1 cellular context compared by ENCODE assay signal in the genomic region with DNA sequence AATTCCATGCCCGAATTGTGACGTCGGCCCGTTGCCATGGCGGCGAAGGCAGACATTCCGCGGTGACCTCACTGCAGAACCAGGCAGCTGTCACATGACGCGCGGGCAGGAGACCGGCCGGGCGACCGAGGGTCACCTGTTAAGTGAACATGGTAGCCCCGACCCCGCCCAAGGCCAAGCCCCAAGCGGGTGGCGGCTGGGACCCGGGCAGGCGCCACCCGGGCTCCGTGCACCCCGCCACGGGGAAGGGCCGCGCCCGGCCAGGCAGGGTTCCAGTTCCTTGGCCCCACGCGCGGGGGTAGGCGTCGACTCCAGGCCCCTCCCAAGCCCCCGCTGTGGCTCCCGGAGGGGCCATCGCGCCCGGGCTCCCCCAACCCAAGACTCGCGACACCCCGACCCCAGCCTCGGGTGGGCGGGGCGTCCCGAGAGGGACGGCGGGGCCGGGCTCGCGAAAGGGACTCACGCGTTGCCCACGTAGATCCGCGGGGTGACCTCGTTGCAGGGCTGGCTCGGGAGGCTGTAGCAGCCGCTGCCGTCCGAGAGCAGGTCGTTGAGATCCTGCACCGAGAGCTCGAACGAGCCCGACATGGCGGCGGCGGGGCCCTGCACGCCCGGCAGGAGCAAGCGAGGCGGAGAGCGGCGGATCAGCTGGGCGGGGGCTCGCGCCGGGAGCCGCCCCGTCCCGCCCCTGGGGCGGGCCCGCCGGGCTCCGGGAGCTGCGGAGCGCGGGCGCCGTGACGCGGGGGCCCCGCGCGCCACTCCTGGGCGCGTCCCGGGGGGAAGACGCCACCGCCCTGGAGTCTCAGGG.
TF ChIP-seq lines count a peak whose summit lies in the region.

DUSP3 (minus strand) TSS at position 641 of the 808 bp plus-strand sequence; CDS start at position 588, 53 bp downstream.

TF ChIP-seq in HepG2, 621 proteins besides CTCF, POLR2A, EP300 and RAD21 (continued from another document and continues in another):
- TF ChIP-seq, protein P1, sequence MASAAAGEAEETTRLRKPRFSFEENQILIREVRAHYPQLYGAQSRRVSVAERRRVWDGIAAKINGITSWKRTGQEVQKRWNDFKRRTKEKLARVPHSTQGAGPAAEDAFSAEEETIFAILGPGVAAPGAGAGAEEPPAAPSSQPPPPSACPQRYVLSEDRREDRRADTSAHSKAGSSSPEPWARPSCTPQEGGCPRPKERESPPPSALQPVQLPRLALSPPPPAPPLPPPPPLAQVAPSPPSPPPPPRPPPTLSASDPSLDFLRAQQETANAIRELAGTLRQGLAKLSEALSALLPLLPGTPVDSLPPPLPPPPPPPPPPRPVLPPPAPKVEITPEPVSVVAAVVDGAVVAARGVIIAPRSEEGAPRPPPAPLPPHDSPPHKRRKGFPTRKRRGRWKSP (CRISPR knock-in tag; IDR thresholded peaks at IDR 0.05), result 0 out of 2 replicates have a peak, but pooled peaks have one; percentile 67
- TF ChIP-seq, protein P2, sequence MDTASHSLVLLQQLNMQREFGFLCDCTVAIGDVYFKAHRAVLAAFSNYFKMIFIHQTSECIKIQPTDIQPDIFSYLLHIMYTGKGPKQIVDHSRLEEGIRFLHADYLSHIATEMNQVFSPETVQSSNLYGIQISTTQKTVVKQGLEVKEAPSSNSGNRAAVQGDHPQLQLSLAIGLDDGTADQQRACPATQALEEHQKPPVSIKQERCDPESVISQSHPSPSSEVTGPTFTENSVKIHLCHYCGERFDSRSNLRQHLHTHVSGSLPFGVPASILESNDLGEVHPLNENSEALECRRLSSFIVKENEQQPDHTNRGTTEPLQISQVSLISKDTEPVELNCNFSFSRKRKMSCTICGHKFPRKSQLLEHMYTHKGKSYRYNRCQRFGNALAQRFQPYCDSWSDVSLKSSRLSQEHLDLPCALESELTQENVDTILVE (CRISPR knock-in tag; IDR thresholded peaks at IDR 0.05), result no peak; the same call in 1 of the 2 replicates
- TF ChIP-seq MIER3 (CRISPR knock-in tag; IDR thresholded peaks at IDR 0.05; ENCODE audit: borderline replicate concordance) (no peak), PBX2 (CRISPR knock-in tag; IDR thresholded peaks at IDR 0.05) (no peak), ZNF615 (CRISPR knock-in tag; IDR thresholded peaks at IDR 0.05; ENCODE audit: borderline replicate concordance) (no peak), GATAD1 (CRISPR knock-in tag; IDR thresholded peaks at IDR 0.05) (no peak; the same call in none of the 2 replicates), ZBTB40 (IDR thresholded peaks at IDR 0.05) (no peak), ZBTB40 (CRISPR knock-in tag; IDR thresholded peaks at IDR 0.05) (peak; percentile 76; the same call in 1 of the 2 replicates), AGO2 (optimal IDR thresholded peaks at IDR 0.05; ENCODE audit: low read depth, low read length) (peak; percentile 96), ZBTB14 (CRISPR knock-in tag; IDR thresholded peaks at IDR 0.05) (no peak; the same call in 1 of the 2 replicates), CCDC6 (CRISPR knock-in tag; IDR thresholded peaks at IDR 0.05) (peak; percentile 79; the same call in 1 of the 2 replicates), UBTF (CRISPR knock-in tag; IDR thresholded peaks at IDR 0.05) (peak; percentile 89), ZFP91 (CRISPR knock-in tag; IDR thresholded peaks at IDR 0.05; ENCODE audit: borderline replicate concordance) (peak; percentile 89), ISX (CRISPR knock-in tag; conservative IDR thresholded peaks at IDR 0.05) (0 out of 2 replicates have a peak, but pooled peaks have one; percentile 18), ZNF224 (CRISPR knock-in tag; IDR thresholded peaks at IDR 0.05) (peak; percentile 84; the same call in 1 of the 2 replicates), MAF1 (CRISPR knock-in tag; IDR thresholded peaks at IDR 0.05; ENCODE audit: borderline replicate concordance) (peak; percentile 79; the same call in 1 of the 2 replicates), ZNF557 (CRISPR knock-in tag; IDR thresholded peaks at IDR 0.05) (no peak)
- TF ChIP-seq, protein P3, sequence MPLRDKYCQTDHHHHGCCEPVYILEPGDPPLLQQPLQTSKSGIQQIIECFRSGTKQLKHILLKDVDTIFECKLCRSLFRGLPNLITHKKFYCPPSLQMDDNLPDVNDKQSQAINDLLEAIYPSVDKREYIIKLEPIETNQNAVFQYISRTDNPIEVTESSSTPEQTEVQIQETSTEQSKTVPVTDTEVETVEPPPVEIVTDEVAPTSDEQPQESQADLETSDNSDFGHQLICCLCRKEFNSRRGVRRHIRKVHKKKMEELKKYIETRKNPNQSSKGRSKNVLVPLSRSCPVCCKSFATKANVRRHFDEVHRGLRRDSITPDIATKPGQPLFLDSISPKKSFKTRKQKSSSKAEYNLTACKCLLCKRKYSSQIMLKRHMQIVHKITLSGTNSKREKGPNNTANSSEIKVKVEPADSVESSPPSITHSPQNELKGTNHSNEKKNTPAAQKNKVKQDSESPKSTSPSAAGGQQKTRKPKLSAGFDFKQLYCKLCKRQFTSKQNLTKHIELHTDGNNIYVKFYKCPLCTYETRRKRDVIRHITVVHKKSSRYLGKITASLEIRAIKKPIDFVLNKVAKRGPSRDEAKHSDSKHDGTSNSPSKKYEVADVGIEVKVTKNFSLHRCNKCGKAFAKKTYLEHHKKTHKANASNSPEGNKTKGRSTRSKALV (CRISPR knock-in tag; IDR thresholded peaks at IDR 0.05), result peak; percentile 63; the same call in 1 of the 2 replicates
- TF ChIP-seq, protein P4, sequence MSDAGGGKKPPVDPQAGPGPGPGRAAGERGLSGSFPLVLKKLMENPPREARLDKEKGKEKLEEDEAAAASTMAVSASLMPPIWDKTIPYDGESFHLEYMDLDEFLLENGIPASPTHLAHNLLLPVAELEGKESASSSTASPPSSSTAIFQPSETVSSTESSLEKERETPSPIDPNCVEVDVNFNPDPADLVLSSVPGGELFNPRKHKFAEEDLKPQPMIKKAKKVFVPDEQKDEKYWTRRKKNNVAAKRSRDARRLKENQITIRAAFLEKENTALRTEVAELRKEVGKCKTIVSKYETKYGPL (CRISPR knock-in tag; IDR thresholded peaks at IDR 0.05), result peak; percentile 75; the same call in 1 of the 2 replicates
- TF ChIP-seq, protein P5, sequence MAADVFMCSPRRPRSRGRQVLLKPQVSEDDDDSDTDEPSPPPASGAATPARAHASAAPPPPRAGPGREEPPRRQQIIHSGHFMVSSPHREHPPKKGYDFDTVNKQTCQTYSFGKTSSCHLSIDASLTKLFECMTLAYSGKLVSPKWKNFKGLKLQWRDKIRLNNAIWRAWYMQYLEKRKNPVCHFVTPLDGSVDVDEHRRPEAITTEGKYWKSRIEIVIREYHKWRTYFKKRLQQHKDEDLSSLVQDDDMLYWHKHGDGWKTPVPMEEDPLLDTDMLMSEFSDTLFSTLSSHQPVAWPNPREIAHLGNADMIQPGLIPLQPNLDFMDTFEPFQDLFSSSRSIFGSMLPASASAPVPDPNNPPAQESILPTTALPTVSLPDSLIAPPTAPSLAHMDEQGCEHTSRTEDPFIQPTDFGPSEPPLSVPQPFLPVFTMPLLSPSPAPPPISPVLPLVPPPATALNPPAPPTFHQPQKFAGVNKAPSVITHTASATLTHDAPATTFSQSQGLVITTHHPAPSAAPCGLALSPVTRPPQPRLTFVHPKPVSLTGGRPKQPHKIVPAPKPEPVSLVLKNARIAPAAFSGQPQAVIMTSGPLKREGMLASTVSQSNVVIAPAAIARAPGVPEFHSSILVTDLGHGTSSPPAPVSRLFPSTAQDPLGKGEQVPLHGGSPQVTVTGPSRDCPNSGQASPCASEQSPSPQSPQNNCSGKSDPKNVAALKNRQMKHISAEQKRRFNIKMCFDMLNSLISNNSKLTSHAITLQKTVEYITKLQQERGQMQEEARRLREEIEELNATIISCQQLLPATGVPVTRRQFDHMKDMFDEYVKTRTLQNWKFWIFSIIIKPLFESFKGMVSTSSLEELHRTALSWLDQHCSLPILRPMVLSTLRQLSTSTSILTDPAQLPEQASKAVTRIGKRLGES (CRISPR knock-in tag; IDR thresholded peaks at IDR 0.05; ENCODE audit: borderline replicate concordance), result no peak; the same call in 1 of the 2 replicates
